ENCODE assay signal across 11 cellular contexts in the genomic region with DNA sequence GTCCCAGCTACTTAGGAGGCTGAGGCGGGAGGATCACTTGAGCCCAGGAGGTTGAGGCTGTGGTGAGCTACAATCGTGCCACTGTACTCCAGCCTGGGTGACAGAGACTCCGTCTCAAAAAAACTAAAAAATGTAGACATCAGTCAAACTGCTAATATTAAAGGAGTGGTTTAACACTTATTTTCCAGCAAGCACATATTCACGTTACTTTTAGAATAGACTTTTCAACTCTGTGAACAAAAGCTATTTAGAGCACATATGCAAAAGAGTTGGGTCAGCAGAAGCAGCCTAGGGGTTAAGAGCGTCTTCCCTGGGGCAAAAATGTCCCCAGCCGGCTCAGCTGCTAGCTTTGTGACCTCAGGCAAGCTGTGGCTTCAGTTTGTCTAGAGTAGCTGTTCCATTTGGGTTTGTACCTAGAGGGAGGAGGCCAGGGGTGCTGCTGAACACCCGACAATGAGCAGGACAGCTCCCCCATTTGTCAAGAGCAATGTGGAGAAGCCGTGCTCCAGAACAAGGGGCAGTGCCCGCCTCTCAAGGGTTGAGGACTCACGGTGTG.
DNase-seq lines count a peak whose midpoint lies in the region; ATAC-seq and TF ChIP-seq lines count a peak whose summit lies in the region.
"Had no signal": no experiment of that assay in that cellular context is flagged by ENCODE, and none has a peak within 500 bp of the region (broad histone marks: within the 10 kb centered on the region; RNA-seq: fewer than 3 reads in every experiment).

No MANE protein-coding gene starts in this region.

- H3K4me3 ChIP-seq in cardiac muscle cell = no peak overlapping the region
- no peak overlapping the region for H3K4me3 ChIP-seq in upper lobe of left lung
- H3K4me3 ChIP-seq: HAP-1 had no signal

- peak in 2 of 4 donors; percentile 32 to 80 for TF ChIP-seq EP300 in upper lobe of left lung (IDR thresholded peaks at IDR 0.05)

- H3K36me3 ChIP-seq in cardiac muscle cell = peaks cover 5% of the 10 kb centered on the region
- peaks cover 0 to 27% (median 5%) of the 10 kb centered on the region in 4 donors for H3K36me3 ChIP-seq in upper lobe of left lung

- H3K27me3 ChIP-seq in cardiac muscle cell (no peaks in the 10 kb centered on the region), upper lobe of left lung (no peaks in the 10 kb centered on the region)

- DNase-seq in cardiac muscle cell (ENCODE audit: low read depth in 1 of 2, low spot score in 1 of 2) (no peak), Right ventricle myocardium superior (no peak), RPMI8226 (peak; percentile 83), upper lobe of left lung (peak in 1 of 2 donors; percentile 89), NCI-H2196 (lab: John Stamatoyannopoulos, UW; ENCODE audit: unreplicated experiment) (no peak), NCI-H1930 (lab: John Stamatoyannopoulos, UW) (no peak)
- DNase-seq in stimulated activated CD4-positive, alpha-beta T cell treated with anti-CD3 and anti-CD28 coated beads, Interleukin-15, amount 100 ng/mL, for 24 hours = no peak
- DNase-seq: effector memory CD4-positive, alpha-beta T cell; NCI-H69 had no signal

- TF ChIP-seq CTCF in cardiac muscle cell (IDR thresholded peaks at IDR 0.05; ENCODE audit: low read depth, low read length) (no peak), upper lobe of left lung (IDR thresholded peaks at IDR 0.05) (no peak)

- H3K4me1 ChIP-seq in cardiac muscle cell (ENCODE audit: low read depth) = no peaks in the 10 kb centered on the region
- peaks cover 4 to 60% (median 28%) of the 10 kb centered on the region in 4 donors for H3K4me1 ChIP-seq in upper lobe of left lung
- H3K4me1 ChIP-seq: HAP-1 had no signal

- H3K27ac ChIP-seq in cardiac muscle cell (peak overlapping the region; percentile 51), upper lobe of left lung (peak overlapping the region; percentile 58 to 89 (median 74))

- H3K9me3 ChIP-seq in cardiac muscle cell (ENCODE audit: low read depth) = no peaks in the 10 kb centered on the region
- H3K9me3 ChIP-seq in upper lobe of left lung = no peaks in the 10 kb centered on the region

- WGBS in upper lobe of left lung, 2 donors = 66 to 73% methylated on average over 9 to 10 of the region's 10 CpGs

- ATAC-seq in Right ventricle myocardium superior (ENCODE audit: poor library complexity) = no peak
- peak; percentile 70 for ATAC-seq in HG02884 (IDR thresholded peaks at IDR 0.05; ENCODE audit: unreplicated experiment)
- ATAC-seq in upper lobe of left lung (ENCODE audit: low FRiP score in 2 of 2) = peak; percentile 46 to 71

- intact Hi-C loops in Right ventricle myocardium superior (cut with DNase I) = no loop called here

- peak in 1 of 4 donors; percentile 8 for TF ChIP-seq POLR2A in upper lobe of left lung (IDR thresholded peaks at IDR 0.05)
